ENCODE assay signal across 27 cellular contexts in the genomic region with DNA sequence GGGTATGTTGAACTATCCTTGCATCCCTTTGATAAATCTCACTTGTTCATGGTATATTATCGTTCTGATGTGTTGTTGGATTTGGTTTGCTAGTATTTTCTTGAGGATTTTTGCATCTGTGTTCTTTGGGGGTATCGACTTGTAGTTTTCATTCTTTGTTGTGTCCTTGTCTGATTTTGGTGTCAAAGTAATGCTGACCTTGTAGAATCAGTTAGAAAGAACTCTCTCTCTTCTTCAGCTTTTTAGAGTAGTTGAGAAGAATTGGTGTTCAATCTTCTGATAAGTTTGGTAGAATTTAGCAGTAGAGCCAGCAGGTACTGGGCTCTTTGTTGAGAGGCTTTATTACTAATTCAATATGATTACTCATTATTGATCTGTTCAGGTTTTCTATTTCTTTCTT.
"Had no signal": no experiment of that assay in that cellular context is flagged by ENCODE, and none has a peak within 500 bp of the region (broad histone marks: within the 10 kb centered on the region; RNA-seq: fewer than 3 reads in every experiment).

No MANE protein-coding gene starts in this region.

- DNase-seq: stimulated activated CD4-positive, alpha-beta T cell treated with anti-CD3 and anti-CD28 coated beads, Interleukin-2, amount 100 ng/mL, for 48 hours; stimulated activated CD4-positive, alpha-beta T cell treated with anti-CD3 and anti-CD28 coated beads, Interleukin-4, amount 100 ng/mL, for 1 hour; stimulated activated CD4-positive, alpha-beta T cell treated with anti-CD3 and anti-CD28 coated beads, Interleukin-4, amount 100 ng/mL, for 24 hours; stimulated activated CD4-positive, alpha-beta T cell treated with anti-CD3 and anti-CD28 coated beads, Interleukin-4, amount 100 ng/mL, for 4 hours; stimulated activated CD8-positive, alpha-beta memory T cell treated with anti-CD3 and anti-CD28 coated beads, Interleukin-4, amount 100 ng/mL, for 48 hours; stimulated activated naive B cell treated with anti-CD40 and anti-IgM and Interleukin-4, amounts not matched to agents 10 μg/mL and 1 μg/mL and 100 μg/mL, for 72 hours; stimulated activated naive CD4-positive, alpha-beta T cell; stimulated activated naive CD4-positive, alpha-beta T cell treated with Interleukin-2 at 50 U/mL for 16 hours; stimulated activated naive CD8-positive, alpha-beta T cell treated with anti-CD3 and anti-CD28 coated beads, Interleukin-15, amount 100 ng/mL, for 72 hours; stimulated activated naive CD8-positive, alpha-beta T cell treated with anti-CD3 and anti-CD28 coated beads, Interleukin-15, Interleukin-2, amounts not matched to agents 100 U/mL and 50 U/mL, for 24 hours; stomach; substantia nigra; testis; thyroid gland; tibial artery; transverse colon; trophoblast cell; upper lobe of left lung; upper lobe of right lung; uterus had no signal

- H3K9me3 ChIP-seq: stomach, suprapubic skin, testis, thoracic aorta, thyroid gland, tibial artery, tibial nerve, transverse colon, upper lobe of left lung, upper lobe of right lung, uterus, vagina had no signal

- ATAC-seq: stimulated activated effector memory CD8-positive, alpha-beta T cell treated with anti-CD3 and anti-CD28 coated beads, Interleukin-12 subunit alpha, Interleukin-12 subunit beta, amount 100 ng/mL, for 72 hours; stimulated activated memory B cell treated with anti-CD40 and anti-IgM and Interleukin-4, amounts not matched to agents 10 μg/mL and 1 μg/mL and 100 μg/mL, for 72 hours; stimulated activated naive B cell treated with anti-CD40 and anti-IgM and Interleukin-4, amounts not matched to agents 10 μg/mL and 1 μg/mL and 100 μg/mL, for 72 hours; stimulated activated naive CD8-positive, alpha-beta T cell treated with anti-CD3 and anti-CD28 coated beads, Interleukin-15, amount 100 ng/mL, for 72 hours; stimulated activated naive CD8-positive, alpha-beta T cell treated with anti-CD3 and anti-CD28 coated beads, Interleukin-15, Interleukin-2, amounts not matched to agents 100 U/mL and 50 U/mL, for 24 hours; upper lobe of right lung had no signal

- H3K36me3 ChIP-seq: stomach, suprapubic skin, thoracic aorta, thyroid gland, tibial artery, tibial nerve, transverse colon, upper lobe of left lung, upper lobe of right lung, uterus, vagina had no signal

- H3K4me3 ChIP-seq: stomach, suprapubic skin, testis, thoracic aorta, thyroid gland, tibial artery, tibial nerve, transverse colon, upper lobe of left lung, upper lobe of right lung, uterus, vagina had no signal

- H3K27ac ChIP-seq: stomach, suprapubic skin, testis, thoracic aorta, thyroid gland, tibial artery, tibial nerve, transverse colon, upper lobe of left lung, upper lobe of right lung, uterus, vagina had no signal

- H3K27me3 ChIP-seq: stomach, suprapubic skin, testis, thyroid gland, tibial artery, tibial nerve, transverse colon, upper lobe of left lung, upper lobe of right lung, uterus, vagina had no signal

- H3K4me1 ChIP-seq: suprapubic skin, testis, thyroid gland, tibial artery, tibial nerve, transverse colon, upper lobe of left lung, upper lobe of right lung, uterus, vagina had no signal

- FAIRE-seq: urothelium cell line had no signal
